In genomic region chr7:31788445-31788844, GRCh38 we compare ENCODE assay signal across 16 cellular contexts.
A peak's percentile ranks its signal among the peaks of the same experiment; 100 is the strongest.
DNase-seq lines count a peak whose midpoint lies in the region; ATAC-seq, FAIRE-seq and TF ChIP-seq lines count a peak whose summit lies in the region.
"Had no signal": no experiment of that assay in that cellular context is flagged by ENCODE, and none has a peak within 500 bp of the region (broad histone marks: within the 10 kb centered on the region; RNA-seq: fewer than 3 reads in every experiment).

No MANE protein-coding gene starts in this region.

- TF ChIP-seq CTCF in GM06990 (IDR thresholded peaks at IDR 0.05; ENCODE audit: insufficient read depth, low read length, poor library complexity, severe bottlenecking), result no peak
- no peak for TF ChIP-seq CTCF in keratinocyte (optimal IDR thresholded peaks at IDR 0.05 in 1 of 3, IDR thresholded peaks at IDR 0.05 in 1 of 3, conservative IDR thresholded peaks at IDR 0.05 in 1 of 3; ENCODE audit: extremely low read depth in 1 of 3, insufficient read depth in 2 of 3, low read length in 3 of 3)
- TF ChIP-seq CTCF in right lobe of liver (IDR thresholded peaks at IDR 0.05), result no peak
- TF ChIP-seq CTCF in PC-9 (conservative IDR thresholded peaks at IDR 0.05), result no peak

- FAIRE-seq in keratinocyte (lab: Jason Lieb, UNC), result peak; percentile 41
- FAIRE-seq: TTC549 had no signal

- H3K9me3 ChIP-seq in keratinocyte (ENCODE audit: control insufficient read depth, low read depth, low read length) (no peaks in the 10 kb centered on the region), right lobe of liver (no peaks in the 10 kb centered on the region), PC-9 (ENCODE audit: insufficient read depth, low read depth) (no peaks in the 10 kb centered on the region)
- H3K9me3 ChIP-seq: mucosa of descending colon, testis had no signal

- DNase-seq in GM06990 (ENCODE audit: extremely low read depth, insufficient read length) (peak; percentile 38), M059J (ENCODE audit: low read depth) (peak; percentile 69), keratinocyte (ENCODE audit: low read depth, low spot score) (no peak), right lobe of liver (no peak), PC-9 (no peak), KG1 (lab: John Stamatoyannopoulos, UW) (no peak)
- DNase-seq in stimulated activated naive CD4-positive, alpha-beta T cell (lab: John Stamatoyannopoulos, UW), result no peak
- DNase-seq: ACHN; activated CD4-positive, alpha-beta memory T cell treated with anti-CD3 and anti-CD28 coated beads, Interleukin-2, amount 10 ng/mL, durations not matched to agents 7 days and 5 days; mucosa of descending colon; MV-4-11; stimulated activated CD4-positive, alpha-beta T cell treated with anti-CD3 and anti-CD28 coated beads, Interleukin-12 subunit alpha, Interleukin-12 subunit beta, amount 100 ng/mL, for 4 hours; testis had no signal

- no TSS peak for BruUV-seq in PC-9 (replicated peaks; lab: Mats Ljungman, UMichigan)

- H3K36me3 ChIP-seq in GM06990 (ENCODE audit: control insufficient read depth, insufficient read depth, low read length), result no peaks in the 10 kb centered on the region
- no peaks in the 10 kb centered on the region for H3K36me3 ChIP-seq in keratinocyte (ENCODE audit: control insufficient read depth in 2 of 2, extremely low read depth in 1 of 2, insufficient read depth in 2 of 2, low read length in 2 of 2)
- H3K36me3 ChIP-seq in right lobe of liver, result no peaks in the 10 kb centered on the region
- H3K36me3 ChIP-seq in PC-9 (ENCODE audit: low read depth), result no peaks in the 10 kb centered on the region

- peak; percentile 74 for ATAC-seq in HG02678 (IDR thresholded peaks at IDR 0.05; ENCODE audit: unreplicated experiment)
- ATAC-seq in right lobe of liver, result no peak
- ATAC-seq: mucosa of descending colon had no signal

- H3K9me1 ChIP-seq in keratinocyte (ENCODE audit: control insufficient read depth, extremely low read depth, insufficient read depth, low read length), result no peaks in the 10 kb centered on the region

- no peak overlapping the region for H3K27ac ChIP-seq in keratinocyte (ENCODE audit: control insufficient read depth, insufficient read depth, low read length)
- no peak overlapping the region for H3K27ac ChIP-seq in right lobe of liver
- H3K27ac ChIP-seq in PC-9, result no peak overlapping the region
- H3K27ac ChIP-seq: parathyroid adenoma, testis had no signal

- H2AFZ ChIP-seq in keratinocyte (ENCODE audit: control insufficient read depth, low read length) (no peak overlapping the region), PC-9 (no peak overlapping the region)
- H2AFZ ChIP-seq: parathyroid adenoma had no signal

- H3K4me2 ChIP-seq in keratinocyte (ENCODE audit: control insufficient read depth, extremely low read depth, insufficient read depth, low read depth, low read length) (no peak overlapping the region), PC-9 (no peak overlapping the region)

- H3K4me3 ChIP-seq in GM06990 (replicated peaks; ENCODE audit: low read depth, low read length) (no peak overlapping the region), keratinocyte (ENCODE audit: control insufficient read depth in 2 of 3, extremely low read depth in 1 of 3, insufficient read depth in 2 of 3, low read depth in 1 of 3, low read length in 3 of 3) (no peak overlapping the region), right lobe of liver (no peak overlapping the region), PC-9 (no peak overlapping the region)
- H3K4me3 ChIP-seq: mucosa of descending colon, testis had no signal

- H3K79me2 ChIP-seq in keratinocyte (ENCODE audit: control insufficient read depth, insufficient read depth, low read length), result no peaks in the 10 kb centered on the region
- no peaks in the 10 kb centered on the region for H3K79me2 ChIP-seq in PC-9 (ENCODE audit: low read depth)
- H3K79me2 ChIP-seq: parathyroid adenoma had no signal

- no peaks in the 10 kb centered on the region for H3F3A ChIP-seq in PC-9 (ENCODE audit: insufficient read depth, low read depth)

- CTCF ChIA-PET in PC-9 (lab: Charles Lee), result no interaction called here

- intact Hi-C loops in right lobe of liver (cut with DNase I), result no loop called here
- intact Hi-C loops in PC-9 (cut with micrococcal nuclease; ENCODE audit: unreplicated experiment), result no loop called here

- dilution Hi-C loops in keratinocyte (cut with MboI; ENCODE audit: extremely low pct_ligation_motif_present, low sequenced_read_pairs), result no loop called here

- H3K27me3 ChIP-seq in GM06990 (replicated peaks; ENCODE audit: control insufficient read depth, insufficient read depth, low read length) (no peaks in the 10 kb centered on the region), keratinocyte (ENCODE audit: control insufficient read depth, extremely low read depth, insufficient read depth, low read length) (no peaks in the 10 kb centered on the region), right lobe of liver (no peaks in the 10 kb centered on the region), PC-9 (ENCODE audit: insufficient read depth, low read depth) (no peaks in the 10 kb centered on the region)
- H3K27me3 ChIP-seq: testis had no signal

- H3K9ac ChIP-seq in keratinocyte (ENCODE audit: control insufficient read depth, extremely low read depth, insufficient read depth, low read length), result no peak overlapping the region
- H3K9ac ChIP-seq: parathyroid adenoma had no signal

- POLR2A ChIA-PET in PC-9 (lab: Charles Lee; ENCODE audit: unreplicated experiment), result no interaction called here

- H3K4me1 ChIP-seq in keratinocyte (ENCODE audit: control insufficient read depth, extremely low read depth, insufficient read depth, low read length) (no peaks in the 10 kb centered on the region), right lobe of liver (no peaks in the 10 kb centered on the region), PC-9 (replicated peaks; ENCODE audit: insufficient read depth) (no peaks in the 10 kb centered on the region)
- H3K4me1 ChIP-seq: parathyroid adenoma, testis had no signal

- no peak for TF ChIP-seq POLR2A in right lobe of liver (IDR thresholded peaks at IDR 0.05)

- 63% methylated on average over 1 of the region's 1 CpG for WGBS in right lobe of liver (ENCODE audit: insufficient coverage, low coverage, low lambda C conversion rate, missing lambda C conversion rate)

- no peaks in the 10 kb centered on the region for H3K9me2 ChIP-seq in PC-9 (ENCODE audit: insufficient read depth)

- H4K20me1 ChIP-seq in keratinocyte (ENCODE audit: control insufficient read depth, extremely low read depth, insufficient read depth, low read length), result no peaks in the 10 kb centered on the region
- H4K20me1 ChIP-seq in PC-9 (ENCODE audit: insufficient read depth), result no peaks in the 10 kb centered on the region

Comparison
In these comparisons a context has a peak if more than half of its experiments do, and no peak if none do; other contexts are left out.
1. DNase-seq: peak in GM06990 (single experiment) and M059J (single experiment); none in keratinocyte (single experiment), right lobe of liver (0 of 3), stimulated activated naive CD4-positive, alpha-beta T cell (0 of 6), PC-9 (0 of 2) and KG1 (single experiment).